9 cellular contexts compared by ENCODE assay signal in the genomic region with DNA sequence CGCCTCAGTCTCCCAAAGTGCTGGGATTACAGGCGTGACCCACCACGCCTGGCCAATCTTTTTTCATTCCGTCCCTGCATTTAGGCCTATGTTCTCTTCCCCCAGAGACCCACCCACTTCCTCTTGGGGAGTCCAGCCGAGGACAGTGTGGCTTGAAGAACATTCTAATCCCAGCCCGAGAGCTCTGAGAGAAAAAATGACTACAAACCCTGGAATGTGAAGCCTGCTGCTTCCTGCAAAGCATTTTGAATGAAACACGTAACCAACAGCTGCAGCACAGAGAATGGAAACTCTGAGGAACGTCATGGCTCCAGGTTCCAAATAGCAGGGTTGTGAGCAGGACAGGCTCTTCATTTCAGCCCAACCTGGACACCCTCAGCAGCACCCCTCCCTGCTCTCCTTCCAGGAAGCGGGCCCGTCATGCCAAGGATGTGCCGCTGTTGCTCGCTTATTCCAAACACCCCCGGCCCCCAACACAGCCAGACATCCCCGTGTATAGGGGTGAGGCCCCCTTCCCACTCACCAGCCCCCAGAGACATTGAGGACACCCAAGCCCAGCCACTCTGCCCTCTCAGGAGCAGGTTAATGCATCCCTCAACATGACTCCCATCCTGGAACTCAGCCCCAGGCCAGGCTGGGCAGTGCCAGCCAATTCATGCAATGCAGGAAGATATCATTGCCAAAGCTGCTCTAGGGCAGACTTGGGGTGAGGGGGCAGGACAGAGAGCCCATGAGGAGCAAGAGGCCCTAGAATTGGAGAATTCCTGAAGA.
A peak's percentile ranks its signal among the peaks of the same experiment; 100 is the strongest.
DNase-seq lines count a peak whose midpoint lies in the region; ATAC-seq and TF ChIP-seq lines count a peak whose summit lies in the region.
"Had no signal": no experiment of that assay in that cellular context is flagged by ENCODE, and none has a peak within 500 bp of the region (broad histone marks: within the 10 kb centered on the region; RNA-seq: fewer than 3 reads in every experiment).

No MANE protein-coding gene starts in this region.

- peak overlapping the region; percentile 67 for H3K27ac ChIP-seq in substantia nigra (ENCODE audit: low read depth, low read length, poor library complexity, severe bottlenecking)

- H3K4me3 Mint-ChIP-seq in HFFc6, result peak overlapping the region; percentile 79
- H3K4me3 Mint-ChIP-seq in activated CD8-positive, alpha-beta T cell treated with anti-CD3 and anti-CD28 coated beads for 36 hours, result no peak overlapping the region
- H3K4me3 Mint-ChIP-seq: activated B cell treated with CpG ODN at 0.5 μM for 24 hours had no signal

- H3K27ac Mint-ChIP-seq in HFFc6, result peak overlapping the region; percentile 99
- H3K27ac Mint-ChIP-seq in activated CD8-positive, alpha-beta T cell treated with anti-CD3 and anti-CD28 coated beads for 36 hours, result no peak overlapping the region
- H3K27ac Mint-ChIP-seq: activated B cell treated with CpG ODN at 0.5 μM for 24 hours had no signal

- intact Hi-C loops in left colon (cut with DNase I, micrococcal nuclease), result no loop called here
- intact Hi-C loops in activated CD8-positive, alpha-beta T cell treated with anti-CD3 and anti-CD28 coated beads for 36 hours (cut with micrococcal nuclease), result no loop called here

- CTCF ChIA-PET in activated CD8-positive, alpha-beta T cell treated with anti-CD3 and anti-CD28 coated beads for 36 hours (lab: Charles Lee), result no interaction called here

- DNase-seq in HFFc6, result peak; percentile 97
- peak; percentile 100 for DNase-seq in choroid plexus epithelial cell (ENCODE audit: low read depth)
- no peak for DNase-seq in left colon
- DNase-seq in substantia nigra (lab: John Stamatoyannopoulos, UW), result peak in 5 of 49 donors; percentile 35 to 63 (median 41)
- DNase-seq in NCI-H748 (lab: John Stamatoyannopoulos, UW; ENCODE audit: unreplicated experiment), result no peak
- DNase-seq in activated CD8-positive, alpha-beta T cell treated with anti-CD3 and anti-CD28 coated beads for 36 hours, result no peak
- DNase-seq: activated B cell treated with CpG ODN at 0.5 μM for 24 hours had no signal

- peaks cover 76% of the 10 kb centered on the region for H3K4me1 Mint-ChIP-seq in HFFc6 (ENCODE audit: low read depth)
- H3K4me1 Mint-ChIP-seq in activated CD8-positive, alpha-beta T cell treated with anti-CD3 and anti-CD28 coated beads for 36 hours (ENCODE audit: low read depth), result peaks cover 18% of the 10 kb centered on the region
- H3K4me1 Mint-ChIP-seq: activated B cell treated with CpG ODN at 0.5 μM for 24 hours had no signal

- ATAC-seq in left colon (peak; percentile 45), HG03521 (IDR thresholded peaks at IDR 0.05; ENCODE audit: unreplicated experiment) (no peak), GM21367 (IDR thresholded peaks at IDR 0.05; ENCODE audit: unreplicated experiment) (no peak)
- no peak for ATAC-seq in activated CD8-positive, alpha-beta T cell treated with anti-CD3 and anti-CD28 coated beads for 36 hours

- no peak overlapping the region for H3K4me3 ChIP-seq in choroid plexus epithelial cell (ENCODE audit: low read depth, low read length)

- POLR2A ChIA-PET in activated CD8-positive, alpha-beta T cell treated with anti-CD3 and anti-CD28 coated beads for 36 hours (lab: Charles Lee), result no interaction called here

- peaks cover 5% of the 10 kb centered on the region for H3K27me3 Mint-ChIP-seq in HFFc6 (ENCODE audit: insufficient read depth)
- no peaks in the 10 kb centered on the region for H3K27me3 Mint-ChIP-seq in activated CD8-positive, alpha-beta T cell treated with anti-CD3 and anti-CD28 coated beads for 36 hours
- H3K27me3 Mint-ChIP-seq: activated B cell treated with CpG ODN at 0.5 μM for 24 hours had no signal

- TF ChIP-seq CTCF in HFFc6 (IDR thresholded peaks at IDR 0.05) (no peak), choroid plexus epithelial cell (conservative IDR thresholded peaks at IDR 0.05; ENCODE audit: low read depth, low read length) (no peak)
- TF ChIP-seq CTCF in activated CD8-positive, alpha-beta T cell treated with anti-CD3 and anti-CD28 coated beads for 36 hours (IDR thresholded peaks at IDR 0.05), result no peak

- H3K36me3 Mint-ChIP-seq in HFFc6 (ENCODE audit: low read depth), result peaks cover 18% of the 10 kb centered on the region
- peaks cover 6% of the 10 kb centered on the region for H3K36me3 Mint-ChIP-seq in activated CD8-positive, alpha-beta T cell treated with anti-CD3 and anti-CD28 coated beads for 36 hours (ENCODE audit: low read depth)

- peaks cover 22% of the 10 kb centered on the region for H3K9me3 Mint-ChIP-seq in HFFc6
- peaks cover 9% of the 10 kb centered on the region for H3K9me3 Mint-ChIP-seq in activated CD8-positive, alpha-beta T cell treated with anti-CD3 and anti-CD28 coated beads for 36 hours

Comparison
In these comparisons a context has a peak if more than half of its experiments do, and no peak if none do; other contexts are left out.
1. DNase-seq: peak in HFFc6 (single experiment) and choroid plexus epithelial cell (single experiment); none in left colon (0 of 2), NCI-H748 (single experiment) and activated CD8-positive, alpha-beta T cell treated with anti-CD3 and anti-CD28 coated beads for 36 hours (single experiment).